ENCODE assay signal across 15 cellular contexts in the genomic region with DNA sequence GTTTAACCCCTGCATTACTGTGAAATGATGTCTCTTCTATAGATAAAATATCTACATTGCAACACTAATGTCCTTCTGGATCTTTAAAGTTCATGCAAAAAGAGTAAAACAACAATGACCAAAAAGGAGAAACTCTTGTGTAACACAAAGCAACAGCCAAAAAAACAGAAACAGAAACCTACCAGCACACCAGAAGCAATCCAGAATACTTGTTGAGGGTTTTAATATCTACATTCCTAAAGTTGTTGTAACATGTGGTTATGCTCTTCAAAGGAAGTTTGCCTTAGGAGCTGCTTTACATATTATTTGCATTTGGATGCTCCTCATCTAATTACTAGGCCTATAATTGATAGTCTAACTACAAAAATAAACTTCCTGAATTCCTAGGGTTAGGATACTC.
A peak's percentile ranks its signal among the peaks of the same experiment; 100 is the strongest.
DNase-seq lines count a peak whose midpoint lies in the region; ATAC-seq and TF ChIP-seq lines count a peak whose summit lies in the region.
"Had no signal": no experiment of that assay in that cellular context is flagged by ENCODE, and none has a peak within 500 bp of the region (broad histone marks: within the 10 kb centered on the region; RNA-seq: fewer than 3 reads in every experiment).

No MANE protein-coding gene starts in this region.

- H3K9me3 Mint-ChIP-seq in activated CD8-positive, alpha-beta memory T cell treated with anti-CD3 and anti-CD28 coated beads, Interleukin-2, amount 10 ng/mL, durations not matched to agents 7 days and 5 days (ENCODE audit: low read depth), result no peaks in the 10 kb centered on the region
- H3K9me3 Mint-ChIP-seq: naive thymus-derived CD8-positive, alpha-beta T cell; T-helper 2 cell treated with Interferon-gamma antibody and Interleukin-4, amounts not matched to agents 5 μg/mL and 100 μg/mL, for 36 hours had no signal

- DNase-seq in activated CD8-positive, alpha-beta memory T cell treated with anti-CD3 and anti-CD28 coated beads, Interleukin-2, amount 10 ng/mL, durations not matched to agents 7 days and 5 days, result no peak
- DNase-seq in activated CD8-positive, alpha-beta memory T cell treated with anti-CD3 and anti-CD28 coated beads, Interleukin-2, amount 50 U/mL, for 48 hours, result no peak
- DNase-seq in RWPE2 (ENCODE audit: low spot score) (no peak), fibroblast of pulmonary artery (ENCODE audit: low read depth) (peak; percentile 91), upper lobe of right lung (no peak), DMS79 (lab: John Stamatoyannopoulos, UW) (no peak)
- DNase-seq: 8988T; amygdala; naive thymus-derived CD8-positive, alpha-beta T cell; NCI-H1417 treated with DMSO at 0.1 percent for 48 hours; stimulated activated CD4-positive, alpha-beta T cell treated with anti-CD3 and anti-CD28 coated beads, Interleukin-1b, Interleukin-23, amount 100 ng/mL, for 48 hours; stimulated activated naive CD8-positive, alpha-beta T cell treated with anti-CD3 and anti-CD28 coated beads, Interleukin-15, Interleukin-2, amounts not matched to agents 100 U/mL and 50 U/mL, for 24 hours had no signal

- H3K27ac ChIP-seq in RWPE2 (ENCODE audit: poor library complexity, severe bottlenecking), result peak overlapping the region; percentile 51
- H3K27ac ChIP-seq in upper lobe of right lung, result no peak overlapping the region

- intact Hi-C loops in upper lobe of right lung (cut with DNase I), result no loop called here

- CTCF ChIA-PET in activated CD8-positive, alpha-beta memory T cell treated with anti-CD3 and anti-CD28 coated beads, Interleukin-2, amount 10 ng/mL, durations not matched to agents 7 days and 5 days (lab: Charles Lee), result no interaction called here

- no peaks in the 10 kb centered on the region for H3K27me3 Mint-ChIP-seq in activated CD8-positive, alpha-beta memory T cell treated with anti-CD3 and anti-CD28 coated beads, Interleukin-2, amount 10 ng/mL, durations not matched to agents 7 days and 5 days
- H3K27me3 Mint-ChIP-seq: naive thymus-derived CD8-positive, alpha-beta T cell had no signal

- peak overlapping the region; percentile 19 for H3K4me3 Mint-ChIP-seq in activated CD8-positive, alpha-beta memory T cell treated with anti-CD3 and anti-CD28 coated beads, Interleukin-2, amount 10 ng/mL, durations not matched to agents 7 days and 5 days
- H3K4me3 Mint-ChIP-seq: naive thymus-derived CD8-positive, alpha-beta T cell; T-helper 2 cell treated with Interferon-gamma antibody and Interleukin-4, amounts not matched to agents 5 μg/mL and 100 μg/mL, for 36 hours had no signal

- H3K27me3 ChIP-seq in RWPE2 (ENCODE audit: insufficient read depth, poor library complexity, severe bottlenecking), result no peaks in the 10 kb centered on the region
- no peaks in the 10 kb centered on the region for H3K27me3 ChIP-seq in upper lobe of right lung

- TF ChIP-seq CTCF in RWPE2 (IDR thresholded peaks at IDR 0.05; ENCODE audit: poor library complexity, severe bottlenecking) (no peak), fibroblast of pulmonary artery (IDR thresholded peaks at IDR 0.05; ENCODE audit: low read length, missing control alignments) (no peak), upper lobe of right lung (IDR thresholded peaks at IDR 0.05) (no peak)

- peaks cover 32% of the 10 kb centered on the region for H3K4me1 Mint-ChIP-seq in activated CD8-positive, alpha-beta memory T cell treated with anti-CD3 and anti-CD28 coated beads, Interleukin-2, amount 10 ng/mL, durations not matched to agents 7 days and 5 days

- peaks cover 32% of the 10 kb centered on the region for H3K36me3 Mint-ChIP-seq in activated CD8-positive, alpha-beta memory T cell treated with anti-CD3 and anti-CD28 coated beads, Interleukin-2, amount 10 ng/mL, durations not matched to agents 7 days and 5 days

- ATAC-seq in activated CD8-positive, alpha-beta memory T cell treated with anti-CD3 and anti-CD28 coated beads, Interleukin-2, amount 10 ng/mL, durations not matched to agents 7 days and 5 days, result no peak
- ATAC-seq in RWPE2 (ENCODE audit: low read depth) (peak; percentile 58; the same call in 1 of the 3 replicates), upper lobe of right lung (peak; percentile 39), GM19035 (IDR thresholded peaks at IDR 0.05; ENCODE audit: unreplicated experiment) (no peak), HG02623 (IDR thresholded peaks at IDR 0.05; ENCODE audit: unreplicated experiment) (no peak)
- ATAC-seq: naive thymus-derived CD8-positive, alpha-beta T cell; stimulated activated naive CD8-positive, alpha-beta T cell treated with anti-CD3 and anti-CD28 coated beads, Interleukin-15, Interleukin-2, amounts not matched to agents 100 U/mL and 50 U/mL, for 24 hours had no signal

- H3K4me3 ChIP-seq in RWPE2 (ENCODE audit: severe bottlenecking) (no peak overlapping the region), fibroblast of pulmonary artery (replicated peaks; ENCODE audit: low read depth, low read length) (no peak overlapping the region), upper lobe of right lung (no peak overlapping the region)

- H3K27ac Mint-ChIP-seq in activated CD8-positive, alpha-beta memory T cell treated with anti-CD3 and anti-CD28 coated beads, Interleukin-2, amount 10 ng/mL, durations not matched to agents 7 days and 5 days, result peak overlapping the region; percentile 64
- H3K27ac Mint-ChIP-seq: T-helper 2 cell treated with Interferon-gamma antibody and Interleukin-4, amounts not matched to agents 5 μg/mL and 100 μg/mL, for 36 hours had no signal

- H3K36me3 ChIP-seq in RWPE2 (ENCODE audit: low read depth) (peaks cover 7% of the 10 kb centered on the region; the same call in 1 of the 2 replicates), upper lobe of right lung (no peaks in the 10 kb centered on the region)

- H3K9me3 ChIP-seq in RWPE2 (ENCODE audit: severe bottlenecking), result no peaks in the 10 kb centered on the region
- no peaks in the 10 kb centered on the region for H3K9me3 ChIP-seq in upper lobe of right lung

- H3K4me1 ChIP-seq in RWPE2 (ENCODE audit: insufficient read depth, poor library complexity, severe bottlenecking) (peaks cover 32% of the 10 kb centered on the region), upper lobe of right lung (peaks cover 26% of the 10 kb centered on the region)

Comparison
In these comparisons a context has a peak if more than half of its experiments do, and no peak if none do; other contexts are left out.
1. ATAC-seq: peak in RWPE2 (single experiment) and upper lobe of right lung (single experiment); none in activated CD8-positive, alpha-beta memory T cell treated with anti-CD3 and anti-CD28 coated beads, Interleukin-2, amount 10 ng/mL, durations not matched to agents 7 days and 5 days (single experiment), GM19035 (single experiment) and HG02623 (single experiment).